1 cellular context compared by ENCODE assay signal in the genomic region with DNA sequence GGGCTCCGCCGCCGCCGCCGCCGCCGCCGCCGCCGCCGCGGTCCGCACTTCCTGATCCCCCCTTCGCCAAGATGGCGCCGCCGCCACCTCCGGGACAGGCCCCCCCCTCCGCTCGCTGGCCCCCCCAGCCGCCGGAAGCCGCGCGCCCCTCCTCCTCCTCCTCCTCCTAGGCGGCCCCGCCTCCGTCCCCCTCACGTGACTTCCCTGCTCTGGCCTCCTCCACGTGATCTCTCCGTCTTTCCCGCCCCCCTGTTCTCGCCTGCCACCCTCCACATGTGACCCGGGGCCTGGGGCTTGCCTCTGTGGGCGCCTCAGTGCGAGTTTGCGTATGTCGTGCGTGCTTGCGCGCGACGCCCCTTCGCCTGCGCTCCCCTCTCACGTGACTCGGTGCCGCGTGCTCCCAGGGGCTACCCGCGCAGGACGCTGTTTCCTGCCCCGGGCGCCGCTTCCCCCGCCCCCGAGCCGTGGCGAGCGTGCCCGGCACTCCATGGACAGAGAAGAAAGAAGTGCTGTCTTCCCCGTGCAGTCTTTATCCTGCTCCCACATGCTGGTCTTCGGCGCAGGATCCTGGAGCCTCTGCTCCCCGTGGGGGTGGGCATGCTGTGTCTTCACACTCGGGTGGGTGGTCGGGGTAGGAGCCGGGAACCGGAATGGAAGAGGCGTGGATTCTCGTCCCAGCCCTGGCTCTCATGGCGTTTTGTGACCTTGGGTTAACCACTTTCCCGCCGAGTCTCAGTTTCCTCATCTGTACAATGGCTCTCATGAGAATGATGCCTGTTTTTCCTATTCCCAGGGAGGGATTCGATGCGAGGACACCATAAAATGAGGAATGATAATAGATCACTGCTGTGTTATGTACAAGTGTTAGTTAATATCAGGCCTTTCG.
A peak's percentile ranks its signal among the peaks of the same experiment; 100 is the strongest.
TF ChIP-seq lines count a peak whose summit lies in the region.

Gene UBE2Q1, minus strand, starts transcription at position 53 of the 886 bp plus-strand sequence. CDS start 109 bp downstream, outside the sequence.

TF ChIP-seq in HepG2, 621 proteins besides CTCF, POLR2A, EP300 and RAD21 (continued from another document and continues in another):
- TF ChIP-seq ZBTB40 (IDR thresholded peaks at IDR 0.05) = no peak
- peak; percentile 91 for TF ChIP-seq ZBTB40 (CRISPR knock-in tag; IDR thresholded peaks at IDR 0.05)
- TF ChIP-seq BRCA1 (CRISPR knock-in tag; IDR thresholded peaks at IDR 0.05) = no peak; the same call in none of the 2 replicates
- TF ChIP-seq RFX5 (IDR thresholded peaks at IDR 0.05; ENCODE audit: low read depth, low read length) = no peak
- no peak for TF ChIP-seq FOXA1 (IDR thresholded peaks at IDR 0.05)
- TF ChIP-seq FOXA1 (CRISPR knock-in tag; IDR thresholded peaks at IDR 0.05) = peak; percentile 46; the same call in 1 of the 2 replicates
- peak; percentile 99; the same call in 1 of the 2 replicates for TF ChIP-seq KIAA2018 (CRISPR knock-in tag; IDR thresholded peaks at IDR 0.05; ENCODE audit: borderline replicate concordance)
- peak; percentile 99 for TF ChIP-seq ZMYM2 (CRISPR knock-in tag; IDR thresholded peaks at IDR 0.05)
- TF ChIP-seq BHLHE40 (IDR thresholded peaks at IDR 0.05; ENCODE audit: low read length) = peak; percentile 99
- no peak; the same call in none of the 2 replicates for TF ChIP-seq ZNF3 (CRISPR knock-in tag; IDR thresholded peaks at IDR 0.05)
- peak; percentile 62 for TF ChIP-seq FOXM1 (CRISPR knock-in tag; IDR thresholded peaks at IDR 0.05)
- no peak for TF ChIP-seq ZNF382 (CRISPR knock-in tag; IDR thresholded peaks at IDR 0.05; ENCODE audit: borderline replicate concordance)
- TF ChIP-seq SIX1 (CRISPR knock-in tag; IDR thresholded peaks at IDR 0.05; ENCODE audit: borderline replicate concordance) = no peak
- peak; percentile 94 for TF ChIP-seq ZBTB3 (CRISPR knock-in tag; IDR thresholded peaks at IDR 0.05; ENCODE audit: borderline replicate concordance, low read depth)
- TF ChIP-seq MAFK (conservative IDR thresholded peaks at IDR 0.05 in 1 of 2, IDR thresholded peaks at IDR 0.05 in 1 of 2; ENCODE audit: low read length in 2 of 2) = no peak
- peak; percentile 55; the same call in 1 of the 2 replicates for TF ChIP-seq MTF2 (CRISPR knock-in tag; IDR thresholded peaks at IDR 0.05; ENCODE audit: borderline replicate concordance)
- TF ChIP-seq EHMT2 (IDR thresholded peaks at IDR 0.05; ENCODE audit: borderline replicate concordance, low read depth, low read length) = no peak; the same call in 1 of the 2 replicates
- TF ChIP-seq, protein P1, sequence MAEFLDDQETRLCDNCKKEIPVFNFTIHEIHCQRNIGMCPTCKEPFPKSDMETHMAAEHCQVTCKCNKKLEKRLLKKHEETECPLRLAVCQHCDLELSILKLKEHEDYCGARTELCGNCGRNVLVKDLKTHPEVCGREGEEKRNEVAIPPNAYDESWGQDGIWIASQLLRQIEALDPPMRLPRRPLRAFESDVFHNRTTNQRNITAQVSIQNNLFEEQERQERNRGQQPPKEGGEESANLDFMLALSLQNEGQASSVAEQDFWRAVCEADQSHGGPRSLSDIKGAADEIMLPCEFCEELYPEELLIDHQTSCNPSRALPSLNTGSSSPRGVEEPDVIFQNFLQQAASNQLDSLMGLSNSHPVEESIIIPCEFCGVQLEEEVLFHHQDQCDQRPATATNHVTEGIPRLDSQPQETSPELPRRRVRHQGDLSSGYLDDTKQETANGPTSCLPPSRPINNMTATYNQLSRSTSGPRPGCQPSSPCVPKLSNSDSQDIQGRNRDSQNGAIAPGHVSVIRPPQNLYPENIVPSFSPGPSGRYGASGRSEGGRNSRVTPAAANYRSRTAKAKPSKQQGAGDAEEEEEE (CRISPR knock-in tag; IDR thresholded peaks at IDR 0.05; ENCODE audit: borderline replicate concordance) = no peak
- peak; percentile 76; the same call in 1 of the 2 replicates for TF ChIP-seq ZBTB34 (CRISPR knock-in tag; IDR thresholded peaks at IDR 0.05)
- TF ChIP-seq ZSCAN20 (CRISPR knock-in tag; IDR thresholded peaks at IDR 0.05; ENCODE audit: borderline replicate concordance) = peak; percentile 94; the same call in 1 of the 2 replicates
- no peak; the same call in 1 of the 2 replicates for TF ChIP-seq RFX3 (CRISPR knock-in tag; IDR thresholded peaks at IDR 0.05)
- TF ChIP-seq ZNF234 (CRISPR knock-in tag; conservative IDR thresholded peaks at IDR 0.05) = peak; percentile 93
- TF ChIP-seq MXI1 (IDR thresholded peaks at IDR 0.05; ENCODE audit: borderline replicate concordance, low read depth, low read length) = peak; percentile 92; the same call in 1 of the 3 replicates
- peak; percentile 99 for TF ChIP-seq ZNF543 (CRISPR knock-in tag; IDR thresholded peaks at IDR 0.05)
- TF ChIP-seq SOX13 (IDR thresholded peaks at IDR 0.05) = no peak
- peak in 1 of 2 experiments; percentile 62; a peak in 2 of 4 replicates for TF ChIP-seq SOX13 (CRISPR knock-in tag; conservative IDR thresholded peaks at IDR 0.05 in 1 of 2, IDR thresholded peaks at IDR 0.05 in 1 of 2)
- TF ChIP-seq, protein P2, sequence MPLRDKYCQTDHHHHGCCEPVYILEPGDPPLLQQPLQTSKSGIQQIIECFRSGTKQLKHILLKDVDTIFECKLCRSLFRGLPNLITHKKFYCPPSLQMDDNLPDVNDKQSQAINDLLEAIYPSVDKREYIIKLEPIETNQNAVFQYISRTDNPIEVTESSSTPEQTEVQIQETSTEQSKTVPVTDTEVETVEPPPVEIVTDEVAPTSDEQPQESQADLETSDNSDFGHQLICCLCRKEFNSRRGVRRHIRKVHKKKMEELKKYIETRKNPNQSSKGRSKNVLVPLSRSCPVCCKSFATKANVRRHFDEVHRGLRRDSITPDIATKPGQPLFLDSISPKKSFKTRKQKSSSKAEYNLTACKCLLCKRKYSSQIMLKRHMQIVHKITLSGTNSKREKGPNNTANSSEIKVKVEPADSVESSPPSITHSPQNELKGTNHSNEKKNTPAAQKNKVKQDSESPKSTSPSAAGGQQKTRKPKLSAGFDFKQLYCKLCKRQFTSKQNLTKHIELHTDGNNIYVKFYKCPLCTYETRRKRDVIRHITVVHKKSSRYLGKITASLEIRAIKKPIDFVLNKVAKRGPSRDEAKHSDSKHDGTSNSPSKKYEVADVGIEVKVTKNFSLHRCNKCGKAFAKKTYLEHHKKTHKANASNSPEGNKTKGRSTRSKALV (CRISPR knock-in tag; IDR thresholded peaks at IDR 0.05) = peak; percentile 92
- peak; percentile 99 for TF ChIP-seq ZNF101 (CRISPR knock-in tag; IDR thresholded peaks at IDR 0.05; ENCODE audit: borderline replicate concordance, low read depth)
- peak; percentile 99 for TF ChIP-seq ARNT2 (CRISPR knock-in tag; IDR thresholded peaks at IDR 0.05; ENCODE audit: low read depth)
- peak; percentile 96; the same call in 1 of the 2 replicates for TF ChIP-seq ZNF75D (CRISPR knock-in tag; IDR thresholded peaks at IDR 0.05; ENCODE audit: borderline replicate concordance)
